In the genomic region with DNA sequence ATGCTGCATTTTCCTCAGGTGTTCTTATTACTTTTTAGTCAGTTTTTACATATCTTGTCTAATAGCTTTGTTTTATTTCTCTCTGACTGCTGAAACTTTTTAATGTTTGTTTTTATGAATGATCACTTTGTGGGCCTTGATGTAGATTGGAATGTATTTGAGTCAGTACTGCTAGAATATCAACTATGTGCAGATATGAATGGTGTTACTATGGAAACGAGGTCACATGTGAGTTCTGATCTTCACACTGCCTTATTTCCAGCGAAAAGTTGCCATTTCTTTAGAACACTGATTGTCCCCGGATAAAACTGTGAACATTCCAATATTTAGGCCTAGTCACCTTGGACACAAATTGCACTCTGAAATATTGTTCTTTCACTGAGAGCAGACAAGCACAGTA, we compare ENCODE assay signal across 22 cellular contexts. TPM values are rescaled to one million over a fixed set of nuclear protein-coding genes. Genes with fewer than 3 reads are reported as not detected.
DNase-seq lines count a peak whose midpoint lies in the region; ATAC-seq, FAIRE-seq and TF ChIP-seq lines count a peak whose summit lies in the region.
"Had no signal": no experiment of that assay in that cellular context is flagged by ENCODE, and none has a peak within 500 bp of the region (broad histone marks: within the 10 kb centered on the region; RNA-seq: fewer than 3 reads in every experiment).

No MANE protein-coding gene starts in this region.

- CTCF ChIA-PET in H1 (lab: Charles Lee; ENCODE audit: partially characterized antibody) = no interaction called here
- CTCF ChIA-PET in activated CD4-positive, alpha-beta T cell treated with anti-CD3 and anti-CD28 coated beads, Interleukin-2, amount 10 ng/mL, durations not matched to agents 7 days and 5 days (lab: Charles Lee) = no interaction called here

- peak; percentile 19 for FAIRE-seq in H1 (lab: Jason Lieb, UNC)
- FAIRE-seq: G401.6, GM12878, H54 had no signal

- H3K4me2 ChIP-seq in H1 (ENCODE audit: insufficient read depth in 1 of 2, low read depth in 2 of 2, low read length in 2 of 2) = no peak overlapping the region
- H3K4me2 ChIP-seq: BLaER1 had no signal

- no peak overlapping the region for H3K23ac ChIP-seq in H1 (ENCODE audit: insufficient read length)

- H4K8ac ChIP-seq in H1 (ENCODE audit: extremely low read depth, insufficient read depth, low read length) = no peak overlapping the region

- H4K91ac ChIP-seq in H1 (replicated peaks; ENCODE audit: insufficient read length, low read length) = no peak overlapping the region

- peaks cover 14% of the 10 kb centered on the region for H3K36me3 Mint-ChIP-seq in activated CD4-positive, alpha-beta T cell treated with anti-CD3 and anti-CD28 coated beads, Interleukin-2, amount 10 ng/mL, durations not matched to agents 7 days and 5 days (ENCODE audit: low read depth)

- peaks cover 0 to 82% of the 10 kb centered on the region in 2 experiments; a peak in 2 of 4 replicates for H3K79me2 ChIP-seq in H1 (ENCODE audit: control insufficient read depth in 1 of 2, insufficient read depth in 2 of 2, low read length in 2 of 2)

- DNase-seq in AG10803 (ENCODE audit: low read depth) (peak; percentile 9), amniotic epithelial cell (ENCODE audit: low read depth) (peak; percentile 45), H1 (ENCODE audit: low read depth in 1 of 2, low spot score in 2 of 2) (no peak), iris pigment epithelial cell (ENCODE audit: low read depth) (peak; percentile 68), GDM1 (lab: John Stamatoyannopoulos, UW) (no peak), right atrium auricular region (ENCODE audit: low spot score) (no peak)
- no peak for DNase-seq in activated CD4-positive, alpha-beta T cell treated with anti-CD3 and anti-CD28 coated beads, Interleukin-2, amount 10 ng/mL, durations not matched to agents 7 days and 5 days
- DNase-seq: 8988T; CD8-positive, alpha-beta T cell; DMS79 treated with DMSO at 0.1 percent for 48 hours; MV-4-11; NCI-H1436 treated with DMSO at 0.1 percent for 48 hours; NCI-H2029 treated with DMSO at 0.1 percent for 48 hours; NCI-H2171 treated with DMSO at 0.1 percent for 48 hours; NCI-H446 treated with DMSO at 0.1 percent for 48 hours; NK-92 treated with Interleukin-12 subunit alpha and Interleukin-12 subunit beta, amount 100 ng/mL, for 24 hours; SHP77 had no signal

- H3K9me3 ChIP-seq in H1 (ENCODE audit: insufficient read depth in 2 of 2, low read depth in 1 of 2, low read length in 1 of 2) (no peaks in the 10 kb centered on the region), right atrium auricular region (peaks cover 0 to 5% of the 10 kb centered on the region in 2 donors)

- H3K27me3 ChIP-seq in H1 (replicated peaks in 1 of 4; ENCODE audit: control insufficient read depth in 3 of 4, extremely low read depth in 1 of 4, insufficient read depth in 3 of 4, low read length in 3 of 4) (no peaks in the 10 kb centered on the region), right atrium auricular region (peaks cover 0 to 4% of the 10 kb centered on the region in 2 donors)

- H3K36me3 ChIP-seq in H1 (ENCODE audit: control insufficient read depth in 2 of 4, insufficient read depth in 4 of 4, low read length in 3 of 4) (no peaks in the 10 kb centered on the region), right atrium auricular region (no peaks in the 10 kb centered on the region)
- H3K36me3 ChIP-seq: BLaER1 had no signal

- no peak overlapping the region for H2BK120ac ChIP-seq in H1 (replicated peaks; ENCODE audit: low read depth, low read length)

- no peak overlapping the region for H2BK15ac ChIP-seq in H1 (ENCODE audit: low read length)

- no peak for TF ChIP-seq EP300 in H1 (IDR thresholded peaks at IDR 0.05; ENCODE audit: borderline replicate concordance in 1 of 2, low read depth in 2 of 2, low read length in 2 of 2)

- H3K4me3 ChIP-seq in AG10803 (ENCODE audit: low read length) (no peak overlapping the region), H1 (ENCODE audit: extremely low read depth in 1 of 4, insufficient read depth in 2 of 4, low read depth in 3 of 4, low read length in 4 of 4) (no peak overlapping the region), right atrium auricular region (no peak overlapping the region)
- H3K4me3 ChIP-seq: BLaER1, GM12878 had no signal

- no peak overlapping the region for H3K9ac ChIP-seq in H1 (replicated peaks in 1 of 4; ENCODE audit: extremely low read depth in 1 of 4, low read depth in 3 of 4, low read length in 3 of 4)
- H3K9ac ChIP-seq: BLaER1 had no signal

- H3K79me1 ChIP-seq in H1 (ENCODE audit: low read depth, low read length) = no peaks in the 10 kb centered on the region

- peaks cover 3% of the 10 kb centered on the region; the same call in 1 of the 2 replicates for H3K23me2 ChIP-seq in H1 (ENCODE audit: low read depth, low read length)

- H3K4ac ChIP-seq in H1 (replicated peaks; ENCODE audit: insufficient read length, low read depth, low read length) = no peak overlapping the region

- no peak overlapping the region for H4K5ac ChIP-seq in H1 (ENCODE audit: insufficient read length, low read depth, low read length)

- TF ChIP-seq RAD21 in H1 (IDR thresholded peaks at IDR 0.05 in 1 of 2, conservative IDR thresholded peaks at IDR 0.05 in 1 of 2; ENCODE audit: low read depth in 2 of 2, low read length in 2 of 2) = no peak

- H3K4me1 Mint-ChIP-seq in activated CD4-positive, alpha-beta T cell treated with anti-CD3 and anti-CD28 coated beads, Interleukin-2, amount 10 ng/mL, durations not matched to agents 7 days and 5 days = peaks cover 5% of the 10 kb centered on the region

- H2BK20ac ChIP-seq in H1 (ENCODE audit: low read length) = no peak overlapping the region

- H3K4me1 ChIP-seq in H1 (replicated peaks in 1 of 4; ENCODE audit: control insufficient read depth in 3 of 4, insufficient read depth in 4 of 4, low read length in 3 of 4) = no peaks in the 10 kb centered on the region
- no peaks in the 10 kb centered on the region for H3K4me1 ChIP-seq in right atrium auricular region
- H3K4me1 ChIP-seq: BLaER1 had no signal

- H2BK5ac ChIP-seq in H1 (ENCODE audit: low read depth, low read length) = no peak overlapping the region

- H3K56ac ChIP-seq in H1 (replicated peaks; ENCODE audit: insufficient read length, low read depth, low read length) = no peak overlapping the region

- no peak overlapping the region for H2AK5ac ChIP-seq in H1 (ENCODE audit: low read depth, low read length)

- no peak overlapping the region for H3K18ac ChIP-seq in H1 (ENCODE audit: extremely low read depth, low read length)

- no peak for TF ChIP-seq POLR2A in H1 (IDR thresholded peaks at IDR 0.05; ENCODE audit: control extremely low read depth in 1 of 2, low read depth in 2 of 2, low read length in 2 of 2)

- H2BK12ac ChIP-seq in H1 (ENCODE audit: low read depth, low read length) = no peak overlapping the region

- no peak overlapping the region for H3K4me3 Mint-ChIP-seq in activated CD4-positive, alpha-beta T cell treated with anti-CD3 and anti-CD28 coated beads, Interleukin-2, amount 10 ng/mL, durations not matched to agents 7 days and 5 days
- H3K4me3 Mint-ChIP-seq: CD8-positive, alpha-beta T cell had no signal

- no peak overlapping the region for H2AFZ ChIP-seq in H1 (ENCODE audit: low read length)

- WGBS in H1 (ENCODE audit: extremely low coverage in 1 of 2, insufficient coverage in 1 of 2, insufficient read length in 1 of 2, insufficient replicate concordance in 2 of 2, low coverage in 1 of 2, low lambda C conversion rate in 2 of 2, missing lambda C conversion rate in 1 of 2), 2 experiments = 63% methylated on average over 1 of the region's 3 CpGs; no CpG with 5 or more reads in 1 of the 2 experiments

- POLR2A ChIA-PET in H1 (lab: Charles Lee; ENCODE audit: partially characterized antibody) = interaction anchor here (0.8 to 1.5 kb wide), 2 partner anchors 17 to 27 kb away, joined by 3 to 5 read pairs; partner anchors contain the start of gene MAGED1
- POLR2A ChIA-PET in activated CD4-positive, alpha-beta T cell treated with anti-CD3 and anti-CD28 coated beads, Interleukin-2, amount 10 ng/mL, durations not matched to agents 7 days and 5 days (lab: Charles Lee) = no interaction called here

- H3K9me3 Mint-ChIP-seq in activated CD4-positive, alpha-beta T cell treated with anti-CD3 and anti-CD28 coated beads, Interleukin-2, amount 10 ng/mL, durations not matched to agents 7 days and 5 days = peaks cover 12% of the 10 kb centered on the region

- H3K27ac ChIP-seq in H1 (ENCODE audit: low read depth, low read length) (no peak overlapping the region), right atrium auricular region (no peak overlapping the region)
- H3K27ac ChIP-seq: BLaER1 had no signal

- no peak for ATAC-seq in HG03135 (IDR thresholded peaks at IDR 0.05; ENCODE audit: unreplicated experiment)
- ATAC-seq: CD8-positive, alpha-beta T cell; GM12878 had no signal

- no peaks in the 10 kb centered on the region for H3K27me3 Mint-ChIP-seq in activated CD4-positive, alpha-beta T cell treated with anti-CD3 and anti-CD28 coated beads, Interleukin-2, amount 10 ng/mL, durations not matched to agents 7 days and 5 days

- H3K14ac ChIP-seq in H1 (ENCODE audit: insufficient read length) = no peak overlapping the region

- H3K27ac Mint-ChIP-seq in activated CD4-positive, alpha-beta T cell treated with anti-CD3 and anti-CD28 coated beads, Interleukin-2, amount 10 ng/mL, durations not matched to agents 7 days and 5 days = no peak overlapping the region
- H3K27ac Mint-ChIP-seq: CD8-positive, alpha-beta T cell had no signal

- peaks cover 0 to 3% of the 10 kb centered on the region in 2 experiments for H4K20me1 ChIP-seq in H1 (replicated peaks in 1 of 2; ENCODE audit: control insufficient read depth in 1 of 2, insufficient read depth in 2 of 2, low read length in 2 of 2)
- H4K20me1 ChIP-seq: BLaER1 had no signal

- TF ChIP-seq CTCF in AG10803 (conservative IDR thresholded peaks at IDR 0.05; ENCODE audit: low read length) = no peak
- TF ChIP-seq CTCF in H1 (IDR thresholded peaks at IDR 0.05; ENCODE audit: control extremely low read depth in 1 of 3, insufficient read depth in 1 of 3, low read depth in 1 of 3, low read length in 3 of 3) = no peak
- no peak for TF ChIP-seq CTCF in right atrium auricular region (IDR thresholded peaks at IDR 0.05)

TF ChIP-seq in H1, 55 proteins besides CTCF, POLR2A, EP300 and RAD21 (continues in another document):
- no peak for TF ChIP-seq TEAD4 (IDR thresholded peaks at IDR 0.05; ENCODE audit: low read depth, low read length)

RNA-seq across cellular contexts. Expression of gene MAGED1, which starts 27.3 kb away (rescaled TPM):
- 91.1 TPM in 2 replicates for total RNA-seq in H1 (2021; fragmentation: NEBNext Ultra II Directional; extraction: Animal tissue kit (Norgen Biotek cat#: 25700))
- polyA plus RNA-seq in H1 (2011; rRNA removed) = 91.0 and 106 TPM in 2 replicates
- polyA plus RNA-seq in H1 (2011; cell fraction: cytosol; rRNA removed) = 56.9 TPM
- 93.1 TPM for polyA plus RNA-seq in H1 (2011; cell fraction: nucleus; rRNA removed)
- polyA plus RNA-seq in H1 (2012, experiment 1 of 2) = 84.6 to 116 TPM (median 102 TPM) in 4 replicates
- polyA plus RNA-seq in H1 (2012, experiment 2 of 2) = 97.0 TPM
- 88.6 TPM for polyA plus RNA-seq in H1 (2013, experiment 1 of 2)
- 90.3 TPM for polyA plus RNA-seq in H1 (2013, experiment 2 of 2)
- 59.1 and 90.6 TPM in 2 replicates for polyA minus RNA-seq in H1 (2011; rRNA and poly(A)+ RNA removed)
- 60.5 TPM for polyA minus RNA-seq in H1 (2011; cell fraction: cytosol; rRNA and poly(A)+ RNA removed)
- polyA minus RNA-seq in H1 (2011; cell fraction: nucleus; rRNA and poly(A)+ RNA removed) = 35.4 TPM
- total RNA-seq in right atrium auricular region = 100 to 1,000 TPM in 1 of 2 donors, 10 to 100 TPM in 1; 75.2 to 127 TPM
- total RNA-seq in activated CD4-positive, alpha-beta T cell treated with anti-CD3 and anti-CD28 coated beads, Interleukin-2, amount 10 ng/mL, durations not matched to agents 7 days and 5 days = 10 to 100 TPM; 35.0 to 41.7 TPM

Comparison
In these comparisons a context has a peak if more than half of its experiments do, and no peak if none do; other contexts are left out.
1. DNase-seq: peak in AG10803 (single experiment), amniotic epithelial cell (single experiment) and iris pigment epithelial cell (single experiment); none in H1 (0 of 2), GDM1 (single experiment), right atrium auricular region (single experiment) and activated CD4-positive, alpha-beta T cell treated with anti-CD3 and anti-CD28 coated beads, Interleukin-2, amount 10 ng/mL, durations not matched to agents 7 days and 5 days (single experiment).